11 cellular contexts compared by ENCODE assay signal in the genomic region with DNA sequence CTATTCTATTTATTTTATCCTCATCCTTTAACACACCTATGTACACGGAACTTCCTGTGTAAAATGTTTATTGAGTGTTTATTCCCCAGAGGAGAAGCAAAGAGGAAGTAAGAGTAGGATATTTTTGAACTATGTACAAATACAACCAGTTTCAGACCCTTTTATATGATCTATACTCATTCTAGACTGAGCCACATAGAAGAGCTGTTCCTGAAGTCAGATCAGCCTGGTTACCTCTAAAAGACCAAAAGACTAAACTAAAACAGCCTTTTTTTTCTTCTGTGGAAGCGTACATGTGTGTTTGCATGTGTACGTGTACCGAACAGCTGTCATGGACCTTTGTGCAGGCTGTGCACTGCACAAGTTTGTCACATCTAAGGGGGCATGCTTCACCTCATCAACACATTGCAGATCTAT.
DNase-seq lines count a peak whose midpoint lies in the region; ATAC-seq and TF ChIP-seq lines count a peak whose summit lies in the region.
"Had no signal": no experiment of that assay in that cellular context is flagged by ENCODE, and none has a peak within 500 bp of the region (broad histone marks: within the 10 kb centered on the region; RNA-seq: fewer than 3 reads in every experiment).

No MANE protein-coding gene starts in this region.

- peak overlapping the region; percentile 82 for H3K4me3 Mint-ChIP-seq in activated T-helper 17 cell treated with anti-CD3 and anti-CD28 coated beads, Interleukin-2, amount 50 U/mL, for 72 hours
- H3K4me3 Mint-ChIP-seq: activated CD4-positive, alpha-beta T cell treated with anti-CD3 and anti-CD28 coated beads for 36 hours had no signal

- peaks cover 16% of the 10 kb centered on the region for H3K4me1 ChIP-seq in A673 (ENCODE audit: insufficient read depth, low read length, poor library complexity, severe bottlenecking)

- peaks cover 14% of the 10 kb centered on the region for H3K27me3 Mint-ChIP-seq in activated T-helper 17 cell treated with anti-CD3 and anti-CD28 coated beads, Interleukin-2, amount 50 U/mL, for 72 hours

- DNase-seq in HuH-7.5 (ENCODE audit: low spot score) (no peak), NCI-H187 (lab: John Stamatoyannopoulos, UW) (no peak), A673 (ENCODE audit: low spot score) (no peak)
- DNase-seq in activated effector memory CD4-positive, alpha-beta T cell treated with anti-CD3 and anti-CD28 coated beads, Interleukin-2, amount 50 U/mL, for 16 hours, result no peak
- DNase-seq: activated CD4-positive, alpha-beta T cell treated with anti-CD3 and anti-CD28 coated beads for 36 hours; amniotic stem cell; left ventricle myocardium superior had no signal

- H3K36me3 Mint-ChIP-seq in activated T-helper 17 cell treated with anti-CD3 and anti-CD28 coated beads, Interleukin-2, amount 50 U/mL, for 72 hours (ENCODE audit: low read depth), result no peaks in the 10 kb centered on the region

- no peak for TF ChIP-seq CTCF in A673 (conservative IDR thresholded peaks at IDR 0.05; ENCODE audit: low read depth, low read length)

- CTCF ChIA-PET in A673 (lab: Charles Lee), result no interaction called here

- H3K9me3 Mint-ChIP-seq in activated T-helper 17 cell treated with anti-CD3 and anti-CD28 coated beads, Interleukin-2, amount 50 U/mL, for 72 hours, result no peaks in the 10 kb centered on the region

- H3K9me3 ChIP-seq in A673 (ENCODE audit: low read depth, low read length, poor library complexity, severe bottlenecking), result no peaks in the 10 kb centered on the region

- H3K27ac ChIP-seq in A673 (ENCODE audit: low read depth, low read length, poor library complexity, severe bottlenecking), result no peak overlapping the region

- H3K4me1 Mint-ChIP-seq in activated T-helper 17 cell treated with anti-CD3 and anti-CD28 coated beads, Interleukin-2, amount 50 U/mL, for 72 hours, result peaks cover 8% of the 10 kb centered on the region

- BruUV-seq in A673 (replicated peaks; lab: Mats Ljungman, UMichigan), result no TSS peak

- no peak overlapping the region for H3K4me3 ChIP-seq in A673 (ENCODE audit: low read depth, low read length, poor library complexity, severe bottlenecking)

- no peak overlapping the region for H3K27ac Mint-ChIP-seq in activated T-helper 17 cell treated with anti-CD3 and anti-CD28 coated beads, Interleukin-2, amount 50 U/mL, for 72 hours
- H3K27ac Mint-ChIP-seq: activated CD4-positive, alpha-beta T cell treated with anti-CD3 and anti-CD28 coated beads for 36 hours had no signal

- ATAC-seq in GM18511 (IDR thresholded peaks at IDR 0.05; ENCODE audit: unreplicated experiment) (peak; percentile 77), GM21515 (IDR thresholded peaks at IDR 0.05; ENCODE audit: unreplicated experiment) (peak; percentile 76), HG03175 (IDR thresholded peaks at IDR 0.05; ENCODE audit: unreplicated experiment) (peak; percentile 83)
- ATAC-seq in activated T-helper 17 cell treated with anti-CD3 and anti-CD28 coated beads, Interleukin-2, amount 50 U/mL, for 72 hours (replicated peaks), result no peak
- ATAC-seq: left ventricle myocardium superior had no signal

- no peaks in the 10 kb centered on the region for H3K36me3 ChIP-seq in A673 (ENCODE audit: insufficient read depth, low read length, poor library complexity, severe bottlenecking)

- POLR2A ChIA-PET in A673 (lab: Charles Lee; ENCODE audit: low non-redundant PET), result interaction anchor here (0.5 kb wide), 1 partner anchor 53 kb away, joined by 3 read pairs; no protein-coding TSS in a partner anchor

- intact Hi-C loops in A673 (cut with micrococcal nuclease; ENCODE audit: unreplicated experiment), result loop anchor here (5.0 kb wide), 1 partner anchor 80 kb away; no protein-coding TSS in a partner anchor

- H3K27me3 ChIP-seq in A673 (replicated peaks; ENCODE audit: insufficient read depth, low read depth, low read length, poor library complexity), result no peaks in the 10 kb centered on the region
